Comparison of ENCODE assay signal across 9 cellular contexts in genomic region chr6:2038096-2038495, GRCh38.
DNase-seq lines count a peak whose midpoint lies in the region; ATAC-seq and TF ChIP-seq lines count a peak whose summit lies in the region.
"Had no signal": no experiment of that assay in that cellular context is flagged by ENCODE, and none has a peak within 500 bp of the region (broad histone marks: within the 10 kb centered on the region; RNA-seq: fewer than 3 reads in every experiment).

No MANE protein-coding gene starts in this region.

- H3K27ac ChIP-seq in thyroid gland, result no peak overlapping the region
- H3K27ac ChIP-seq: BLaER1 treated with 17β-estradiol and CSF1 and Interleukin-3, amounts not matched to agents 10 nM and 100 nM had no signal

- H3K4me3 Mint-ChIP-seq in effector memory CD8-positive, alpha-beta T cell, result peak overlapping the region; percentile 15 to 20

- peaks cover 9% of the 10 kb centered on the region; the same call in 1 of the 2 replicates for H3K79me2 ChIP-seq in Loucy (ENCODE audit: insufficient read depth, low read length)

- H3K4me1 ChIP-seq in BE2C (peaks cover 28% of the 10 kb centered on the region), Loucy (ENCODE audit: insufficient read depth, low read length, poor library complexity, severe bottlenecking) (peaks cover 54% of the 10 kb centered on the region), thyroid gland (no peaks in the 10 kb centered on the region)
- H3K4me1 ChIP-seq: BLaER1 treated with 17β-estradiol and CSF1 and Interleukin-3, amounts not matched to agents 10 nM and 100 nM had no signal

- H4K20me1 ChIP-seq in Loucy (ENCODE audit: insufficient read depth, low read length, poor library complexity, severe bottlenecking), result no peaks in the 10 kb centered on the region

- H3K36me3 Mint-ChIP-seq in effector memory CD8-positive, alpha-beta T cell (ENCODE audit: insufficient read depth), result peaks cover 2% of the 10 kb centered on the region

- peak overlapping the region; percentile 33 for H3K4me3 ChIP-seq in BE2C (ENCODE audit: low read depth, low read length)
- peak overlapping the region; percentile 60 for H3K4me3 ChIP-seq in Loucy (ENCODE audit: low read length, poor library complexity, severe bottlenecking)
- H3K4me3 ChIP-seq in thyroid gland (replicated peaks in 1 of 3), result no peak overlapping the region
- H3K4me3 ChIP-seq: BLaER1 treated with 17β-estradiol and CSF1 and Interleukin-3, amounts not matched to agents 10 nM and 100 nM had no signal

- H3F3A ChIP-seq in Loucy (ENCODE audit: low read depth), result no peaks in the 10 kb centered on the region

- peak overlapping the region; percentile 68 for H3K4me2 ChIP-seq in Loucy (ENCODE audit: low read depth, low read length, poor library complexity, severe bottlenecking)
- H3K4me2 ChIP-seq: BLaER1 treated with 17β-estradiol and CSF1 and Interleukin-3, amounts not matched to agents 10 nM and 100 nM had no signal

- no peaks in the 10 kb centered on the region for H3K27me3 Mint-ChIP-seq in effector memory CD8-positive, alpha-beta T cell

- no peak overlapping the region for H3K27ac Mint-ChIP-seq in effector memory CD8-positive, alpha-beta T cell

- H3K36me3 ChIP-seq in BE2C (no peaks in the 10 kb centered on the region), Loucy (ENCODE audit: insufficient read depth, low read length) (no peaks in the 10 kb centered on the region), thyroid gland (no peaks in the 10 kb centered on the region)
- H3K36me3 ChIP-seq: BLaER1 treated with 17β-estradiol and CSF1 and Interleukin-3, amounts not matched to agents 10 nM and 100 nM had no signal

- H3K9me3 ChIP-seq in BE2C (no peaks in the 10 kb centered on the region), Loucy (ENCODE audit: insufficient read depth, low read depth, low read length) (no peaks in the 10 kb centered on the region), thyroid gland (no peaks in the 10 kb centered on the region)
- H3K9me3 ChIP-seq: BLaER1 treated with 17β-estradiol and CSF1 and Interleukin-3, amounts not matched to agents 10 nM and 100 nM had no signal

- H3K4me1 Mint-ChIP-seq in effector memory CD8-positive, alpha-beta T cell (ENCODE audit: low read depth in 2 of 2), result peaks cover 16 to 22% of the 10 kb centered on the region in 2 donors

- H3K27me3 ChIP-seq in BE2C (no peaks in the 10 kb centered on the region), Loucy (ENCODE audit: insufficient read depth, low read length, poor library complexity, severe bottlenecking) (no peaks in the 10 kb centered on the region), thyroid gland (no peaks in the 10 kb centered on the region)
- H3K27me3 ChIP-seq: BLaER1 treated with 17β-estradiol and CSF1 and Interleukin-3, amounts not matched to agents 10 nM and 100 nM had no signal

- WGBS in thyroid gland, 2 donors, result 69 to 74% methylated on average over 8 of the region's 8 CpGs

- TF ChIP-seq POLR2A in thyroid gland (IDR thresholded peaks at IDR 0.05), result no peak

- H3K9me2 ChIP-seq in Loucy (replicated peaks; ENCODE audit: low read depth, low read length), result no peaks in the 10 kb centered on the region

- intact Hi-C loops in thyroid gland (cut with DNase I), result no loop called here

- H2AFZ ChIP-seq in Loucy (ENCODE audit: low read length), result no peak overlapping the region

- DNase-seq in BE2C (peak; percentile 82), thyroid gland (no peak), NCI-H2196 treated with DMSO at 0.1 percent for 48 hours (lab: John Stamatoyannopoulos, UW; ENCODE audit: unreplicated experiment) (no peak), NCI-H82 (lab: John Stamatoyannopoulos, UW) (no peak), NCI-H1048 (lab: John Stamatoyannopoulos, UW) (no peak)
- DNase-seq in activated CD4-positive, alpha-beta T cell treated with anti-CD3 and anti-CD28 coated beads, Interleukin-2, amount 50 U/mL, for 48 hours, result peak; percentile 16 to 21
- peak; percentile 3 to 11 (median 9) for DNase-seq in effector memory CD8-positive, alpha-beta T cell

- H3K9me3 Mint-ChIP-seq in effector memory CD8-positive, alpha-beta T cell, result no peaks in the 10 kb centered on the region

- TF ChIP-seq CTCF in BE2C (IDR thresholded peaks at IDR 0.05; ENCODE audit: low read depth, low read length) (no peak), Loucy (conservative IDR thresholded peaks at IDR 0.05; ENCODE audit: low read length) (no peak), thyroid gland (IDR thresholded peaks at IDR 0.05) (no peak)

- peak overlapping the region; percentile 62 for H3K9ac ChIP-seq in Loucy (ENCODE audit: low read depth, low read length, poor library complexity, severe bottlenecking)
- H3K9ac ChIP-seq: BLaER1 treated with 17β-estradiol and CSF1 and Interleukin-3, amounts not matched to agents 10 nM and 100 nM had no signal

- peak; percentile 93 for ATAC-seq in effector memory CD8-positive, alpha-beta T cell (replicated peaks)

Comparison
In these comparisons a context has a peak if more than half of its experiments do, and no peak if none do; other contexts are left out.
1. DNase-seq: peak in BE2C (single experiment), activated CD4-positive, alpha-beta T cell treated with anti-CD3 and anti-CD28 coated beads, Interleukin-2, amount 50 U/mL, for 48 hours (2 of 2) and effector memory CD8-positive, alpha-beta T cell (3 of 3); none in thyroid gland (0 of 2), NCI-H2196 treated with DMSO at 0.1 percent for 48 hours (single experiment), NCI-H82 (single experiment) and NCI-H1048 (single experiment).
2. H3K4me3 ChIP-seq: peak in BE2C (single experiment) and Loucy (single experiment); none in thyroid gland (0 of 3).